ENCODE assay signal across 1 cellular context in genomic region chr6:12343122-12343439, GRCh38.
TF ChIP-seq lines count a peak whose summit lies in the region.

No MANE protein-coding gene starts in this region.

TF ChIP-seq in IMR-90, 13 proteins besides CTCF, POLR2A, EP300 and RAD21:
- TF ChIP-seq RCOR1 (IDR thresholded peaks at IDR 0.05; ENCODE audit: insufficient replicate concordance, low read length) (no peak), MAFK (IDR thresholded peaks at IDR 0.05; ENCODE audit: low read depth, low read length) (no peak), RFX5 (IDR thresholded peaks at IDR 0.05; ENCODE audit: low read depth, low read length) (no peak), SMC3 (IDR thresholded peaks at IDR 0.05; ENCODE audit: low read depth, low read length) (no peak), MAZ (IDR thresholded peaks at IDR 0.05; ENCODE audit: borderline replicate concordance, low read depth, low read length) (no peak), MXI1 (IDR thresholded peaks at IDR 0.05; ENCODE audit: borderline replicate concordance, low read depth, low read length) (no peak), CEBPB (IDR thresholded peaks at IDR 0.05; ENCODE audit: low read depth, low read length) (no peak)
- TF ChIP-seq, protein P1, sequence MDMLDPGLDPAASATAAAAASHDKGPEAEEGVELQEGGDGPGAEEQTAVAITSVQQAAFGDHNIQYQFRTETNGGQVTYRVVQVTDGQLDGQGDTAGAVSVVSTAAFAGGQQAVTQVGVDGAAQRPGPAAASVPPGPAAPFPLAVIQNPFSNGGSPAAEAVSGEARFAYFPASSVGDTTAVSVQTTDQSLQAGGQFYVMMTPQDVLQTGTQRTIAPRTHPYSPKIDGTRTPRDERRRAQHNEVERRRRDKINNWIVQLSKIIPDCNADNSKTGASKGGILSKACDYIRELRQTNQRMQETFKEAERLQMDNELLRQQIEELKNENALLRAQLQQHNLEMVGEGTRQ (IDR thresholded peaks at IDR 0.05; ENCODE audit: low read depth, low read length) = no peak
TF ChIP-seq in IMR-90: peak in this region for 0.
